8 cellular contexts compared by ENCODE assay signal in genomic region chr20:46350201-46350985, GRCh38. TPM values are rescaled to one million over a fixed set of nuclear protein-coding genes. Genes with fewer than 3 reads are reported as not detected.
DNase-seq lines count a peak whose midpoint lies in the region; ATAC-seq and TF ChIP-seq lines count a peak whose summit lies in the region.

No MANE protein-coding gene starts in this region.

- intact Hi-C loops in activated CD8-positive, alpha-beta T cell treated with anti-CD3 and anti-CD28 coated beads for 36 hours (cut with micrococcal nuclease): no loop called here
- intact Hi-C loops in posterior vena cava (cut with DNase I) (no loop called here), lower leg skin (cut with DNase I; ENCODE audit: low total_unique reads) (no loop called here)

- no peak overlapping the region for H3K4me3 ChIP-seq in lower leg skin (ENCODE audit: low read depth, poor library complexity, severe bottlenecking)

- peak overlapping the region; percentile 78 for H3K27ac Mint-ChIP-seq in activated CD8-positive, alpha-beta T cell treated with anti-CD3 and anti-CD28 coated beads for 36 hours

- TF ChIP-seq CTCF in AG09319 (IDR thresholded peaks at IDR 0.05; ENCODE audit: low read depth, low read length): no peak
- TF ChIP-seq CTCF in activated CD8-positive, alpha-beta T cell treated with anti-CD3 and anti-CD28 coated beads for 36 hours (IDR thresholded peaks at IDR 0.05): no peak
- TF ChIP-seq CTCF in lower leg skin (IDR thresholded peaks at IDR 0.05): no peak

- POLR2A ChIA-PET in activated CD8-positive, alpha-beta T cell treated with anti-CD3 and anti-CD28 coated beads for 36 hours (lab: Charles Lee): no interaction called here

- peak; percentile 69 for DNase-seq in AG09319 (ENCODE audit: extremely low read depth, low read depth)
- peak; percentile 48 for DNase-seq in activated CD8-positive, alpha-beta T cell treated with anti-CD3 and anti-CD28 coated beads for 36 hours
- peak; percentile 92 for DNase-seq in iris pigment epithelial cell (ENCODE audit: low read depth)
- DNase-seq in posterior vena cava (ENCODE audit: low spot score): no peak
- no peak for DNase-seq in lower leg skin (ENCODE audit: low spot score in 2 of 2)

- WGBS in lower leg skin, 2 donors: 55 to 61% methylated on average over 12 to 13 of the region's 13 CpGs

- H3K9me3 Mint-ChIP-seq in activated CD8-positive, alpha-beta T cell treated with anti-CD3 and anti-CD28 coated beads for 36 hours: no peaks in the 10 kb centered on the region

- no peak overlapping the region for H3K4me3 Mint-ChIP-seq in activated CD8-positive, alpha-beta T cell treated with anti-CD3 and anti-CD28 coated beads for 36 hours

- TF ChIP-seq POLR2A in lower leg skin (IDR thresholded peaks at IDR 0.05): no peak

- CTCF ChIA-PET in activated CD8-positive, alpha-beta T cell treated with anti-CD3 and anti-CD28 coated beads for 36 hours (lab: Charles Lee): interaction anchor here (1.4 to 4.9 kb wide), 4 partner anchors 37 to 218 kb away, joined by 3 to 44 read pairs (median 10); no protein-coding TSS in a partner anchor

- H3K36me3 Mint-ChIP-seq in activated CD8-positive, alpha-beta T cell treated with anti-CD3 and anti-CD28 coated beads for 36 hours (ENCODE audit: low read depth): peaks cover 18% of the 10 kb centered on the region

- peaks cover 16% of the 10 kb centered on the region for H3K4me1 Mint-ChIP-seq in activated CD8-positive, alpha-beta T cell treated with anti-CD3 and anti-CD28 coated beads for 36 hours (ENCODE audit: low read depth)

- ATAC-seq in GM18867 (IDR thresholded peaks at IDR 0.05; ENCODE audit: unreplicated experiment) (peak; percentile 62), HG03571 (IDR thresholded peaks at IDR 0.05; ENCODE audit: unreplicated experiment) (peak; percentile 69), HG02970 (IDR thresholded peaks at IDR 0.05; ENCODE audit: low FRiP score, unreplicated experiment) (no peak)
- peak; percentile 43 for ATAC-seq in activated CD8-positive, alpha-beta T cell treated with anti-CD3 and anti-CD28 coated beads for 36 hours

- no peaks in the 10 kb centered on the region for H3K27me3 Mint-ChIP-seq in activated CD8-positive, alpha-beta T cell treated with anti-CD3 and anti-CD28 coated beads for 36 hours

RNA-seq across cellular contexts. Expression of gene CDH22, which starts 42.1 kb away (rescaled TPM):
- not detected for total RNA-seq in activated CD8-positive, alpha-beta T cell treated with anti-CD3 and anti-CD28 coated beads for 36 hours
- total RNA-seq in posterior vena cava: under 1 TPM; 0.28 to 0.29 TPM
- total RNA-seq in lower leg skin: 1 to 10 TPM; 1.6 to 3.0 (median 2.0) TPM

RNA-seq across cellular contexts. Expression of gene ELMO2, which starts 56.0 kb away (rescaled TPM):
- total RNA-seq in activated CD8-positive, alpha-beta T cell treated with anti-CD3 and anti-CD28 coated beads for 36 hours: 10 to 100 TPM; 36.2 to 38.1 TPM
- total RNA-seq in posterior vena cava (10 to 100 TPM; 43.6 to 48.9 TPM), lower leg skin (10 to 100 TPM; 37.4 to 46.7 (median 40.7) TPM)

Comparison
In these comparisons a context has a peak if more than half of its experiments do, and no peak if none do; other contexts are left out.
1. DNase-seq: peak in AG09319 (single experiment), activated CD8-positive, alpha-beta T cell treated with anti-CD3 and anti-CD28 coated beads for 36 hours (single experiment) and iris pigment epithelial cell (single experiment); none in posterior vena cava (single experiment) and lower leg skin (0 of 2).